ENCODE assay signal across 9 cellular contexts in the genomic region with DNA sequence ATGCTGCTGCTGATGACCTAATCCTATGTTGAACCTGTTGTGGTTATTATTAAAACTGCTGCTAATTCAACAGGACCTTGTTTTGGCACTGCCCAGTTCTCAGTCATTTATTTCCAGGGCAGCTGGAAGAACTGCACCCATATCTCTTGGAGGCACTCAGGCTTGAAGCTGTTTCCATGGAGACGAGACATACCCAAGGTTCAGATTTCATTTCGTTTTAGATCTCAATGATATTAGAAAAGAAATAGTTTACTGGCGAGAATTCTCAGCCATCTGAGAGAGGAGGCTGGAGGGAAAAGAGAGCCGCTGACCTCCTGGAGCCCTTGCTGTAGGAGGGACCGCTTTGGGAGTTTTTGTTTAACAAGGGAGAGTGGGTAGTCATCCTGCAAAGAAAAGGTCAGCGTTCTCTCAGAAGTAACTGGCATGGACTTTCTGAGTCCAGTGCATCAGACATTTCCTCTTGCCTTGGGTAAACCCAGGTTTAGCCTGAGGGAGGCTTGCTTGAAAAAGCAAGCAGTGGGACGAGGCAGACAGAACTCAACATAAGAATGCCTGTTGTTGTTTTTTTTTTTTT.
DNase-seq lines count a peak whose midpoint lies in the region; ATAC-seq and TF ChIP-seq lines count a peak whose summit lies in the region.
"Had no signal": no experiment of that assay in that cellular context is flagged by ENCODE, and none has a peak within 500 bp of the region (broad histone marks: within the 10 kb centered on the region; RNA-seq: fewer than 3 reads in every experiment).

No MANE protein-coding gene starts in this region.

- intact Hi-C loops in sigmoid colon (cut with DNase I): no loop called here

- no peaks in the 10 kb centered on the region; the same call in 1 of the 2 replicates for H3K36me3 ChIP-seq in GM23338 (ENCODE audit: insufficient read depth)
- H3K36me3 ChIP-seq in sigmoid colon: peaks cover 0 to 22% (median 0%) of the 10 kb centered on the region in 4 donors

- no peak for TF ChIP-seq EP300 in sigmoid colon (IDR thresholded peaks at IDR 0.05)

- H3K9me3 ChIP-seq in sigmoid colon: no peaks in the 10 kb centered on the region

- WGBS in sigmoid colon, 2 donors: 70 to 82% methylated on average over 7 of the region's 7 CpGs

- no peaks in the 10 kb centered on the region for H3K27me3 ChIP-seq in GM23338 (ENCODE audit: insufficient read depth)
- H3K27me3 ChIP-seq in sigmoid colon: no peaks in the 10 kb centered on the region

- H3K79me2 ChIP-seq in GM23338 (replicated peaks; ENCODE audit: insufficient read depth): no peaks in the 10 kb centered on the region

- H3K4me2 ChIP-seq in GM23338: no peak overlapping the region

- peaks cover 6% of the 10 kb centered on the region for H3K27me3 Mint-ChIP-seq in GM23338 (ENCODE audit: insufficient read depth, low read depth, poor library complexity)
- H3K27me3 Mint-ChIP-seq: stimulated activated naive B cell treated with anti-CD40 and anti-IgM and Interleukin-4, amounts not matched to agents 10 μg/mL and 1 μg/mL and 100 μg/mL, for 72 hours had no signal

- TF ChIP-seq CTCF in GM23338 (conservative IDR thresholded peaks at IDR 0.05; ENCODE audit: low read depth in 2 of 2): no peak
- no peak for TF ChIP-seq CTCF in fibroblast of villous mesenchyme (IDR thresholded peaks at IDR 0.05; ENCODE audit: insufficient read depth, low read depth, low read length)
- no peak for TF ChIP-seq CTCF in sigmoid colon (IDR thresholded peaks at IDR 0.05)

- H3K4me1 ChIP-seq in GM23338 (ENCODE audit: insufficient read depth): 0 out of 2 replicates have a peak, but pooled peaks cover 5% of the 10 kb centered on the region
- peaks cover 0 to 23% (median 20%) of the 10 kb centered on the region in 4 donors for H3K4me1 ChIP-seq in sigmoid colon

- H3K27ac ChIP-seq in GM23338 (ENCODE audit: low read depth): no peak overlapping the region
- H3K27ac ChIP-seq in sigmoid colon: peak overlapping the region; percentile 50 to 68 (median 62)

- no peaks in the 10 kb centered on the region for H3F3A ChIP-seq in GM23338 (replicated peaks; ENCODE audit: low read depth)

- peaks cover 15% of the 10 kb centered on the region for H3K9me3 Mint-ChIP-seq in GM23338
- H3K9me3 Mint-ChIP-seq: stimulated activated naive B cell treated with anti-CD40 and anti-IgM and Interleukin-4, amounts not matched to agents 10 μg/mL and 1 μg/mL and 100 μg/mL, for 72 hours had no signal

- H3K4me3 ChIP-seq in GM23338 (no peak overlapping the region), fibroblast of villous mesenchyme (ENCODE audit: low read depth, low read length) (no peak overlapping the region), sigmoid colon (no peak overlapping the region)

- no peaks in the 10 kb centered on the region for H4K20me1 ChIP-seq in GM23338 (replicated peaks; ENCODE audit: insufficient read depth)

- H3K27ac Mint-ChIP-seq in GM23338: no peak overlapping the region
- H3K27ac Mint-ChIP-seq: stimulated activated naive B cell treated with anti-CD40 and anti-IgM and Interleukin-4, amounts not matched to agents 10 μg/mL and 1 μg/mL and 100 μg/mL, for 72 hours had no signal

- DNase-seq in GM23338 (ENCODE audit: low spot score) (no peak), NCI-H748 (lab: John Stamatoyannopoulos, UW; ENCODE audit: unreplicated experiment) (peak; percentile 76), fibroblast of villous mesenchyme (ENCODE audit: low read depth) (peak; percentile 75), sigmoid colon (no peak), iPS-NIHi7 (ENCODE audit: extremely low spot score) (no peak), GM19238 (ENCODE audit: insufficient read length, low spot score) (no peak)
- no peak for DNase-seq in stimulated activated CD4-positive, alpha-beta T cell treated with anti-CD3 and anti-CD28 coated beads, Interleukin-4, amount 100 ng/mL, for 4 hours
- DNase-seq: stimulated activated naive B cell treated with anti-CD40 and anti-IgM and Interleukin-4, amounts not matched to agents 10 μg/mL and 1 μg/mL and 100 μg/mL, for 72 hours had no signal

- H3K4me1 Mint-ChIP-seq in GM23338: peaks cover 5% of the 10 kb centered on the region; the same call in 2 of the 3 replicates

- H3K9me2 ChIP-seq in GM23338 (ENCODE audit: insufficient read depth): no peaks in the 10 kb centered on the region

- TF ChIP-seq POLR2A in sigmoid colon (IDR thresholded peaks at IDR 0.05): no peak

- H3K4me3 Mint-ChIP-seq in GM23338: no peak overlapping the region
- H3K4me3 Mint-ChIP-seq: stimulated activated naive B cell treated with anti-CD40 and anti-IgM and Interleukin-4, amounts not matched to agents 10 μg/mL and 1 μg/mL and 100 μg/mL, for 72 hours had no signal

- no peak overlapping the region for H2AFZ ChIP-seq in GM23338

- no peaks in the 10 kb centered on the region for H3K36me3 Mint-ChIP-seq in GM23338 (ENCODE audit: low read depth)

- ATAC-seq in GM23338 (peak; percentile 25; the same call in 2 of the 3 replicates), GM21360 (IDR thresholded peaks at IDR 0.05; ENCODE audit: unreplicated experiment) (no peak)
- ATAC-seq: stimulated activated naive B cell treated with anti-CD40 and anti-IgM and Interleukin-4, amounts not matched to agents 10 μg/mL and 1 μg/mL and 100 μg/mL, for 72 hours had no signal

TF ChIP-seq in GM23338, 12 proteins besides CTCF, POLR2A, EP300 and RAD21 (continues in another document):
- TF ChIP-seq, protein P1, sequence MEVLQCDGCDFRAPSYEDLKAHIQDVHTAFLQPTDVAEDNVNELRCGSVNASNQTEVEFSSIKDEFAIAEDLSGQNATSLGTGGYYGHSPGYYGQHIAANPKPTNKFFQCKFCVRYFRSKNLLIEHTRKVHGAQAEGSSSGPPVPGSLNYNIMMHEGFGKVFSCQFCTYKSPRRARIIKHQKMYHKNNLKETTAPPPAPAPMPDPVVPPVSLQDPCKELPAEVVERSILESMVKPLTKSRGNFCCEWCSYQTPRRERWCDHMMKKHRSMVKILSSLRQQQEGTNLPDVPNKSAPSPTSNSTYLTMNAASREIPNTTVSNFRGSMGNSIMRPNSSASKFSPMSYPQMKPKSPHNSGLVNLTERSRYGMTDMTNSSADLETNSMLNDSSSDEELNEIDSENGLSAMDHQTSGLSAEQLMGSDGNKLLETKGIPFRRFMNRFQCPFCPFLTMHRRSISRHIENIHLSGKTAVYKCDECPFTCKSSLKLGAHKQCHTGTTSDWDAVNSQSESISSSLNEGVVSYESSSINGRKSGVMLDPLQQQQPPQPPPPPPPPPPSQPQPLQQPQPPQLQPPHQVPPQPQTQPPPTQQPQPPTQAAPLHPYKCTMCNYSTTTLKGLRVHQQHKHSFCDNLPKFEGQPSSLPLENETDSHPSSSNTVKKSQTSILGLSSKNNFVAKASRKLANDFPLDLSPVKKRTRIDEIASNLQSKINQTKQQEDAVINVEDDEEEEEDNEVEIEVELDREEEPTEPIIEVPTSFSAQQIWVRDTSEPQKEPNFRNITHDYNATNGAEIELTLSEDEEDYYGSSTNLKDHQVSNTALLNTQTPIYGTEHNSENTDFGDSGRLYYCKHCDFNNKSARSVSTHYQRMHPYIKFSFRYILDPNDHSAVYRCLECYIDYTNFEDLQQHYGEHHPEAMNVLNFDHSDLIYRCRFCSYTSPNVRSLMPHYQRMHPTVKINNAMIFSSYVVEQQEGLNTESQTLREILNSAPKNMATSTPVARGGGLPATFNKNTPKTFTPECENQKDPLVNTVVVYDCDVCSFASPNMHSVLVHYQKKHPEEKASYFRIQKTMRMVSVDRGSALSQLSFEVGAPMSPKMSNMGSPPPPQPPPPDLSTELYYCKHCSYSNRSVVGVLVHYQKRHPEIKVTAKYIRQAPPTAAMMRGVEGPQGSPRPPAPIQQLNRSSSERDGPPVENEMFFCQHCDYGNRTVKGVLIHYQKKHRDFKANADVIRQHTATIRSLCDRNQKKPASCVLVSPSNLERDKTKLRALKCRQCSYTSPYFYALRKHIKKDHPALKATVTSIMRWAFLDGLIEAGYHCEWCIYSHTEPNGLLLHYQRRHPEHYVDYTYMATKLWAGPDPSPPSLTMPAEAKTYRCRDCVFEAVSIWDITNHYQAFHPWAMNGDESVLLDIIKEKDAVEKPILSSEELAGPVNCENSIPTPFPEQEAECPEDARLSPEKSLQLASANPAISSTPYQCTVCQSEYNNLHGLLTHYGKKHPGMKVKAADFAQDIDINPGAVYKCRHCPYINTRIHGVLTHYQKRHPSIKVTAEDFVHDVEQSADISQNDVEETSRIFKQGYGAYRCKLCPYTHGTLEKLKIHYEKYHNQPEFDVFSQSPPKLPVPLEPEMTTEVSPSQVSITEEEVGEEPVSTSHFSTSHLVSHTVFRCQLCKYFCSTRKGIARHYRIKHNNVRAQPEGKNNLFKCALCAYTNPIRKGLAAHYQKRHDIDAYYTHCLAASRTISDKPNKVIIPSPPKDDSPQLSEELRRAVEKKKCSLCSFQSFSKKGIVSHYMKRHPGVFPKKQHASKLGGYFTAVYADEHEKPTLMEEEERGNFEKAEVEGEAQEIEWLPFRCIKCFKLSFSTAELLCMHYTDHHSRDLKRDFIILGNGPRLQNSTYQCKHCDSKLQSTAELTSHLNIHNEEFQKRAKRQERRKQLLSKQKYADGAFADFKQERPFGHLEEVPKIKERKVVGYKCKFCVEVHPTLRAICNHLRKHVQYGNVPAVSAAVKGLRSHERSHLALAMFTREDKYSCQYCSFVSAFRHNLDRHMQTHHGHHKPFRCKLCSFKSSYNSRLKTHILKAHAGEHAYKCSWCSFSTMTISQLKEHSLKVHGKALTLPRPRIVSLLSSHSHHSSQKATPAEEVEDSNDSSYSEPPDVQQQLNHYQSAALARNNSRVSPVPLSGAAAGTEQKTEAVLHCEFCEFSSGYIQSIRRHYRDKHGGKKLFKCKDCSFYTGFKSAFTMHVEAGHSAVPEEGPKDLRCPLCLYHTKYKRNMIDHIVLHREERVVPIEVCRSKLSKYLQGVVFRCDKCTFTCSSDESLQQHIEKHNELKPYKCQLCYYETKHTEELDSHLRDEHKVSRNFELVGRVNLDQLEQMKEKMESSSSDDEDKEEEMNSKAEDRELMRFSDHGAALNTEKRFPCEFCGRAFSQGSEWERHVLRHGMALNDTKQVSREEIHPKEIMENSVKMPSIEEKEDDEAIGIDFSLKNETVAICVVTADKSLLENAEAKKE (CRISPR knock-in tag; IDR thresholded peaks at IDR 0.05): no peak
- TF ChIP-seq EZH2phosphoT487 (IDR thresholded peaks at IDR 0.05; ENCODE audit: unreplicated experiment): no peak
- TF ChIP-seq, protein P2, sequence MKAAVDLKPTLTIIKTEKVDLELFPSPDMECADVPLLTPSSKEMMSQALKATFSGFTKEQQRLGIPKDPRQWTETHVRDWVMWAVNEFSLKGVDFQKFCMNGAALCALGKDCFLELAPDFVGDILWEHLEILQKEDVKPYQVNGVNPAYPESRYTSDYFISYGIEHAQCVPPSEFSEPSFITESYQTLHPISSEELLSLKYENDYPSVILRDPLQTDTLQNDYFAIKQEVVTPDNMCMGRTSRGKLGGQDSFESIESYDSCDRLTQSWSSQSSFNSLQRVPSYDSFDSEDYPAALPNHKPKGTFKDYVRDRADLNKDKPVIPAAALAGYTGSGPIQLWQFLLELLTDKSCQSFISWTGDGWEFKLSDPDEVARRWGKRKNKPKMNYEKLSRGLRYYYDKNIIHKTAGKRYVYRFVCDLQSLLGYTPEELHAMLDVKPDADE (IDR thresholded peaks at IDR 0.05): no peak

Comparison
In these comparisons a context has a peak if more than half of its experiments do, and no peak if none do; other contexts are left out.
1. DNase-seq: peak in NCI-H748 (single experiment) and fibroblast of villous mesenchyme (single experiment); none in GM23338 (single experiment), sigmoid colon (single experiment), iPS-NIHi7 (single experiment), stimulated activated CD4-positive, alpha-beta T cell treated with anti-CD3 and anti-CD28 coated beads, Interleukin-4, amount 100 ng/mL, for 4 hours (0 of 2) and GM19238 (single experiment).